In genomic region chr14:101075025-101075800, GRCh38 we compare ENCODE assay signal across 1 cellular context.
TF ChIP-seq lines count a peak whose summit lies in the region.

No MANE protein-coding gene starts in this region.

TF ChIP-seq in GM12878, 131 proteins besides CTCF, POLR2A, EP300 and RAD21 (continued from another document):
- TF ChIP-seq ZBTB4 (CRISPR knock-in tag; IDR thresholded peaks at IDR 0.05) (no peak), TCF12 (IDR thresholded peaks at IDR 0.05; ENCODE audit: low read depth, low read length) (no peak), ASH2L (IDR thresholded peaks at IDR 0.05; ENCODE audit: borderline replicate concordance, low read depth) (no peak), RAD51 (IDR thresholded peaks at IDR 0.05) (no peak), ESRRA (IDR thresholded peaks at IDR 0.05; ENCODE audit: low read length) (no peak)
